2 cellular contexts compared by ENCODE assay signal in the genomic region with DNA sequence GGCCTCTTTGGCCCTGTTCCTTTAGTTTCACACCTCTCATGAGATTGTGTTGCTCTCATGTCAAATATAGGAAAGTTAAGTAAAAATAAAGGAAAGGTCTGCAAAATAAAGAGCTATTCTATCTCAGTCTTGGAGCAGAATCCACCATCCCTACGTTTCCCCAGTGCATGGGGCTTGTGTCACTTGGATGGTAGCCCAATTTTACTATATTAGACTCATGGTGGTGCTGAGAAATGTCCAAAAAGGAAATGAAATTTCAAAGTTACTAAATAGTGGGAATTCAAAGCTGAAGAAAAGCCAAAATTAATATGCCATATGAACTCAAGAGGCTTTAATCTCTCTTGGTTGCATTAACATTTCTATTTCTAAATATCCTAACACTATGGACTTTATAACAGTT.
TF ChIP-seq lines count a peak whose summit lies in the region.

No MANE protein-coding gene starts in this region.

TF ChIP-seq in SK-N-SH, 30 proteins besides CTCF, POLR2A, EP300 and RAD21 (continued from another document):
- no peak for TF ChIP-seq MEF2A (IDR thresholded peaks at IDR 0.05; ENCODE audit: borderline replicate concordance, low read depth)
- TF ChIP-seq FOSL2 (IDR thresholded peaks at IDR 0.05; ENCODE audit: borderline replicate concordance, low read depth), result no peak
- TF ChIP-seq, protein P1, sequence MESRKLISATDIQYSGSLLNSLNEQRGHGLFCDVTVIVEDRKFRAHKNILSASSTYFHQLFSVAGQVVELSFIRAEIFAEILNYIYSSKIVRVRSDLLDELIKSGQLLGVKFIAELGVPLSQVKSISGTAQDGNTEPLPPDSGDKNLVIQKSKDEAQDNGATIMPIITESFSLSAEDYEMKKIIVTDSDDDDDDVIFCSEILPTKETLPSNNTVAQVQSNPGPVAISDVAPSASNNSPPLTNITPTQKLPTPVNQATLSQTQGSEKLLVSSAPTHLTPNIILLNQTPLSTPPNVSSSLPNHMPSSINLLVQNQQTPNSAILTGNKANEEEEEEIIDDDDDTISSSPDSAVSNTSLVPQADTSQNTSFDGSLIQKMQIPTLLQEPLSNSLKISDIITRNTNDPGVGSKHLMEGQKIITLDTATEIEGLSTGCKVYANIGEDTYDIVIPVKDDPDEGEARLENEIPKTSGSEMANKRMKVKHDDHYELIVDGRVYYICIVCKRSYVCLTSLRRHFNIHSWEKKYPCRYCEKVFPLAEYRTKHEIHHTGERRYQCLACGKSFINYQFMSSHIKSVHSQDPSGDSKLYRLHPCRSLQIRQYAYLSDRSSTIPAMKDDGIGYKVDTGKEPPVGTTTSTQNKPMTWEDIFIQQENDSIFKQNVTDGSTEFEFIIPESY (IDR thresholded peaks at IDR 0.05; ENCODE audit: borderline replicate concordance, low read depth), result no peak
- TF ChIP-seq SMC3 (IDR thresholded peaks at IDR 0.05; ENCODE audit: low read depth, low read length), result no peak
- no peak for TF ChIP-seq JUND (IDR thresholded peaks at IDR 0.05)
TF ChIP-seq in SK-N-SH: peak in this region for 0.

TF ChIP-seq in SK-N-SH treated with all-trans-retinoic acid at 6 μM for 48 hours, 23 proteins besides CTCF, POLR2A, EP300 and RAD21 (continued from another document):
- TF ChIP-seq, protein P2, sequence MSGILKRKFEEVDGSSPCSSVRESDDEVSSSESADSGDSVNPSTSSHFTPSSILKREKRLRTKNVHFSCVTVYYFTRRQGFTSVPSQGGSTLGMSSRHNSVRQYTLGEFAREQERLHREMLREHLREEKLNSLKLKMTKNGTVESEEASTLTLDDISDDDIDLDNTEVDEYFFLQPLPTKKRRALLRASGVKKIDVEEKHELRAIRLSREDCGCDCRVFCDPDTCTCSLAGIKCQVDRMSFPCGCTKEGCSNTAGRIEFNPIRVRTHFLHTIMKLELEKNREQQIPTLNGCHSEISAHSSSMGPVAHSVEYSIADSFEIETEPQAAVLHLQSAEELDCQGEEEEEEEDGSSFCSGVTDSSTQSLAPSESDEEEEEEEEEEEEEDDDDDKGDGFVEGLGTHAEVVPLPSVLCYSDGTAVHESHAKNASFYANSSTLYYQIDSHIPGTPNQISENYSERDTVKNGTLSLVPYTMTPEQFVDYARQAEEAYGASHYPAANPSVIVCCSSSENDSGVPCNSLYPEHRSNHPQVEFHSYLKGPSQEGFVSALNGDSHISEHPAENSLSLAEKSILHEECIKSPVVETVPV (CRISPR knock-in tag; IDR thresholded peaks at IDR 0.05), result no peak
- no peak for TF ChIP-seq ESRRG (CRISPR knock-in tag; IDR thresholded peaks at IDR 0.05)
- TF ChIP-seq PPARA (CRISPR knock-in tag; IDR thresholded peaks at IDR 0.05; ENCODE audit: borderline replicate concordance), result no peak
- TF ChIP-seq TOX (CRISPR knock-in tag; IDR thresholded peaks at IDR 0.05; ENCODE audit: borderline replicate concordance), result no peak
- TF ChIP-seq, protein P3, sequence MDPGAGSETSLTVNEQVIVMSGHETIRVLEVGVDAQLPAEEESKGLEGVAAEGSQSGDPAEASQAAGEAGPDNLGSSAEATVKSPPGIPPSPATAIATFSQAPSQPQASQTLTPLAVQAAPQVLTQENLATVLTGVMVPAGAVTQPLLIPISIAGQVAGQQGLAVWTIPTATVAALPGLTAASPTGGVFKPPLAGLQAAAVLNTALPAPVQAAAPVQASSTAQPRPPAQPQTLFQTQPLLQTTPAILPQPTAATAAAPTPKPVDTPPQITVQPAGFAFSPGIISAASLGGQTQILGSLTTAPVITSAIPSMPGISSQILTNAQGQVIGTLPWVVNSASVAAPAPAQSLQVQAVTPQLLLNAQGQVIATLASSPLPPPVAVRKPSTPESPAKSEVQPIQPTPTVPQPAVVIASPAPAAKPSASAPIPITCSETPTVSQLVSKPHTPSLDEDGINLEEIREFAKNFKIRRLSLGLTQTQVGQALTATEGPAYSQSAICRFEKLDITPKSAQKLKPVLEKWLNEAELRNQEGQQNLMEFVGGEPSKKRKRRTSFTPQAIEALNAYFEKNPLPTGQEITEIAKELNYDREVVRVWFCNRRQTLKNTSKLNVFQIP (CRISPR knock-in tag; IDR thresholded peaks at IDR 0.05; ENCODE audit: borderline replicate concordance, low read depth), result no peak
